ENCODE assay signal across 9 cellular contexts in the genomic region with DNA sequence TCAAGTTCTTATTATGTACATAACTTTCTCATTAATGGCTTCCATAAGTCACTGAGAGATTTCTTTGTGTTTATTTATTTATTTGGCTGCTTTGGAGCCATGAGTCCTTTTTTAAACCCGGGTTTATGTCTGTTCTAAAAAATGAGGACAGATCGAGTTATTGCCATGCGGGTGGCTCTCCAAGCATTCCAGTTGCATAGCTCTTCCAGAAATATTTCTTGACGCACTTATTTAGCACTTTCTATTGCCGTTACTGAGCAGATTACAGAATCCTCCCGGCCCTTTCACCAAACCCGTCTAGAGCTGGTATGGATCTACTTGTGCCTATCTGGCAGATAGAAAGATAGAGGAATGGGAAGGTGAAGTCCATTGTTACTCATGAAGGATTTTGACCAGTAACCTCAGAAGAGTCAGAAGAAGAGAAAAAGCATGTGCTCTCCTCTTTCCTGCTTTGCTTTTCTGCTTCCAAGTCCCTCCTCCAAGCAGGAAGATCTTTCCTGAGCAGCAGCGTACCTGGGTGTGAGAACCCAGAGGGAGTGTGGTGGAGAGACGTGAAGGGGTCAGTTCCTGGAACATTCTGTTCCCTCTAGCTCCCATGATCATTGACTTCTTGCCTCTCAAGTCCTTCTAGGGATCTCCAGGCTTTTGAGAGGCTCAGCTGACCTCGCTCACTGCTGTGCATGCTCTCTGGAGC.
DNase-seq lines count a peak whose midpoint lies in the region; ATAC-seq and TF ChIP-seq lines count a peak whose summit lies in the region.
"Had no signal": no experiment of that assay in that cellular context is flagged by ENCODE, and none has a peak within 500 bp of the region (broad histone marks: within the 10 kb centered on the region; RNA-seq: fewer than 3 reads in every experiment).

No MANE protein-coding gene starts in this region.

- no peak for ATAC-seq in GM21528 (IDR thresholded peaks at IDR 0.05; ENCODE audit: low FRiP score, unreplicated experiment)
- ATAC-seq: WTC11 had no signal

- H3K9ac ChIP-seq in skeletal muscle satellite cell (ENCODE audit: low read depth, low read length) = peak overlapping the region; percentile 93

- peak overlapping the region; percentile 18 for H3K4me3 ChIP-seq in astrocyte of the spinal cord (ENCODE audit: low read depth, low read length)
- H3K4me3 ChIP-seq in right atrium auricular region = peak overlapping the region in 1 of 2 donors; percentile 21
- H3K4me3 ChIP-seq in skeletal muscle satellite cell (ENCODE audit: low read length) = peak overlapping the region; percentile 57

- H3K4me2 ChIP-seq in skeletal muscle satellite cell (ENCODE audit: low read length) = peak overlapping the region; percentile 77

- H3K36me3 ChIP-seq in right atrium auricular region = no peaks in the 10 kb centered on the region
- H3K36me3 ChIP-seq in skeletal muscle satellite cell (ENCODE audit: insufficient read depth, low read length) = no peaks in the 10 kb centered on the region

- in situ Hi-C loops in astrocyte of the spinal cord (cut with HindIII; ENCODE audit: low sequenced_read_pairs) = no loop called here

- peak; percentile 87 for DNase-seq in EL
- peak; percentile 88 for DNase-seq in astrocyte of the spinal cord (ENCODE audit: low read depth, low spot score)
- no peak for DNase-seq in right atrium auricular region (ENCODE audit: low spot score)
- no peak for DNase-seq in NCI-H2227 treated with DMSO at 0.1 percent for 48 hours (lab: John Stamatoyannopoulos, UW)
- DNase-seq in NCI-H2227 (lab: John Stamatoyannopoulos, UW; ENCODE audit: unreplicated experiment) = no peak
- DNase-seq in COLO829 (ENCODE audit: low spot score) = no peak

- H3K27me3 ChIP-seq in right atrium auricular region = no peaks in the 10 kb centered on the region
- H3K27me3 ChIP-seq in skeletal muscle satellite cell (ENCODE audit: control insufficient read depth, insufficient read depth, low read length) = no peaks in the 10 kb centered on the region

- H3K27ac ChIP-seq in right atrium auricular region = peak overlapping the region; percentile 87 to 94

- TF ChIP-seq CTCF in astrocyte of the spinal cord (IDR thresholded peaks at IDR 0.05; ENCODE audit: low read depth, low read length) = no peak
- no peak for TF ChIP-seq CTCF in right atrium auricular region (IDR thresholded peaks at IDR 0.05)

- H3K4me1 ChIP-seq in right atrium auricular region = peaks cover 0 to 89% of the 10 kb centered on the region in 2 donors
- peaks cover 95% of the 10 kb centered on the region for H3K4me1 ChIP-seq in skeletal muscle satellite cell (ENCODE audit: control insufficient read depth, insufficient read depth, low read length)

- H3K9me3 ChIP-seq in right atrium auricular region (no peaks in the 10 kb centered on the region), skeletal muscle satellite cell (replicated peaks; ENCODE audit: low read length) (no peaks in the 10 kb centered on the region)

Comparison
In these comparisons a context has a peak if more than half of its experiments do, and no peak if none do; other contexts are left out.
1. DNase-seq: peak in EL (single experiment) and astrocyte of the spinal cord (single experiment); none in right atrium auricular region (single experiment), NCI-H2227 treated with DMSO at 0.1 percent for 48 hours (single experiment), NCI-H2227 (single experiment) and COLO829 (single experiment).